Comparison of ENCODE assay signal across 2 cellular contexts in the genomic region with DNA sequence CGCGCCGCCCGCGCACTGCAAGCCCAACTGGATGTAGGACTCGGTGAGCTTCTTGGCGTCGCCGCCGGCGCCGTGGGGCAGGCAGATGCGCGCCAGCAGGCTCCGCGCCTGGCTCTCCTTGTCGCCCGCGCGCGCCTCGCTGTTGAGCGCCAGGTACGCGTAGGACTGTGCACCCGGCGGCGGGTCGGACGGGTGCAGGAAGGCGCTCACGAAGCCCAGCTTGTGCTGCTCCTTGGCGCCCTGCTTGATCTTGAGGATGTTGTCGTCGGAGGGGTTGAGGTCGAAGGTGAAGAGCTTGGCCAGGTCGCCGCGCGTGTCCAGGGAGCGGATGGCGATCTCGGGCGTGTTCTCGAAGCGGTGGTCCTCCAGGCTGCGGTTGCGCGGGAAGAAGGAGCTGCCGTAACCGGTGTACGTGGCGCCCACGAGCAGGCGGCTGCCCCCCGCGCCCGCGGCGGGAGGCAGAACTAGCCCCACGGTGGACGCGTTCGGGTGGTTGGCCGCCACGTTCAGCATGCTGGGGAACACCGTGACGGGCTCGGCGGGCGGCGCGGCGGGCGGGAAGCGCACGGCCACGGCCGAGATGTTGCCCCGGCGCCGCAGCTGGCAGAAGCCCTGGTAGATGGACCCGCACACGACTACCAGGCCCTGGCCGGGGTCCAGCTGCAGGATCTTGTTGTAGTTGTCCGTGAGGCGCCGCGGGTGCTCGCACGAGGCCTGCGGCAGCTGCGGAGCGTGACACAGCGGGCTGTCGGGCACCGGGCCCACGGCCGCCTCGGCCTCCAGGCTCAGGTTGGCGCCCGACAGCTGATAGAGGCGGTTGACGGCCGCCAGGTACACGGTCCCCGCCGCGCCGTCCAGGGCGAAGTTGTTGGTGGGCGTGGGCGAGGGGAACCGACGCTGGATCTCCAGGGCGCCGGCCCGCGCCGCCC.
TF ChIP-seq lines count a peak whose summit lies in the region.

No MANE protein-coding gene starts in this region.

TF ChIP-seq in SK-N-SH treated with all-trans-retinoic acid at 6 μM for 48 hours, 23 proteins besides CTCF, POLR2A, EP300 and RAD21 (continued from another document):
- TF ChIP-seq, protein P1, sequence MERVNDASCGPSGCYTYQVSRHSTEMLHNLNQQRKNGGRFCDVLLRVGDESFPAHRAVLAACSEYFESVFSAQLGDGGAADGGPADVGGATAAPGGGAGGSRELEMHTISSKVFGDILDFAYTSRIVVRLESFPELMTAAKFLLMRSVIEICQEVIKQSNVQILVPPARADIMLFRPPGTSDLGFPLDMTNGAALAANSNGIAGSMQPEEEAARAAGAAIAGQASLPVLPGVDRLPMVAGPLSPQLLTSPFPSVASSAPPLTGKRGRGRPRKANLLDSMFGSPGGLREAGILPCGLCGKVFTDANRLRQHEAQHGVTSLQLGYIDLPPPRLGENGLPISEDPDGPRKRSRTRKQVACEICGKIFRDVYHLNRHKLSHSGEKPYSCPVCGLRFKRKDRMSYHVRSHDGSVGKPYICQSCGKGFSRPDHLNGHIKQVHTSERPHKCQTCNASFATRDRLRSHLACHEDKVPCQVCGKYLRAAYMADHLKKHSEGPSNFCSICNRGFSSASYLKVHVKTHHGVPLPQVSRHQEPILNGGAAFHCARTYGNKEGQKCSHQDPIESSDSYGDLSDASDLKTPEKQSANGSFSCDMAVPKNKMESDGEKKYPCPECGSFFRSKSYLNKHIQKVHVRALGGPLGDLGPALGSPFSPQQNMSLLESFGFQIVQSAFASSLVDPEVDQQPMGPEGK (CRISPR knock-in tag; IDR thresholded peaks at IDR 0.05; ENCODE audit: borderline replicate concordance) = no peak
- TF ChIP-seq, protein P2, sequence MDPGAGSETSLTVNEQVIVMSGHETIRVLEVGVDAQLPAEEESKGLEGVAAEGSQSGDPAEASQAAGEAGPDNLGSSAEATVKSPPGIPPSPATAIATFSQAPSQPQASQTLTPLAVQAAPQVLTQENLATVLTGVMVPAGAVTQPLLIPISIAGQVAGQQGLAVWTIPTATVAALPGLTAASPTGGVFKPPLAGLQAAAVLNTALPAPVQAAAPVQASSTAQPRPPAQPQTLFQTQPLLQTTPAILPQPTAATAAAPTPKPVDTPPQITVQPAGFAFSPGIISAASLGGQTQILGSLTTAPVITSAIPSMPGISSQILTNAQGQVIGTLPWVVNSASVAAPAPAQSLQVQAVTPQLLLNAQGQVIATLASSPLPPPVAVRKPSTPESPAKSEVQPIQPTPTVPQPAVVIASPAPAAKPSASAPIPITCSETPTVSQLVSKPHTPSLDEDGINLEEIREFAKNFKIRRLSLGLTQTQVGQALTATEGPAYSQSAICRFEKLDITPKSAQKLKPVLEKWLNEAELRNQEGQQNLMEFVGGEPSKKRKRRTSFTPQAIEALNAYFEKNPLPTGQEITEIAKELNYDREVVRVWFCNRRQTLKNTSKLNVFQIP (CRISPR knock-in tag; IDR thresholded peaks at IDR 0.05; ENCODE audit: borderline replicate concordance, low read depth) = no peak
- TF ChIP-seq ARNTL (CRISPR knock-in tag; IDR thresholded peaks at IDR 0.05; ENCODE audit: borderline replicate concordance, low read depth) (no peak), ZNF70 (CRISPR knock-in tag; IDR thresholded peaks at IDR 0.05) (no peak), TOX (CRISPR knock-in tag; IDR thresholded peaks at IDR 0.05; ENCODE audit: borderline replicate concordance) (no peak), SNAI2 (CRISPR knock-in tag; IDR thresholded peaks at IDR 0.05) (no peak)
- TF ChIP-seq, protein P3, sequence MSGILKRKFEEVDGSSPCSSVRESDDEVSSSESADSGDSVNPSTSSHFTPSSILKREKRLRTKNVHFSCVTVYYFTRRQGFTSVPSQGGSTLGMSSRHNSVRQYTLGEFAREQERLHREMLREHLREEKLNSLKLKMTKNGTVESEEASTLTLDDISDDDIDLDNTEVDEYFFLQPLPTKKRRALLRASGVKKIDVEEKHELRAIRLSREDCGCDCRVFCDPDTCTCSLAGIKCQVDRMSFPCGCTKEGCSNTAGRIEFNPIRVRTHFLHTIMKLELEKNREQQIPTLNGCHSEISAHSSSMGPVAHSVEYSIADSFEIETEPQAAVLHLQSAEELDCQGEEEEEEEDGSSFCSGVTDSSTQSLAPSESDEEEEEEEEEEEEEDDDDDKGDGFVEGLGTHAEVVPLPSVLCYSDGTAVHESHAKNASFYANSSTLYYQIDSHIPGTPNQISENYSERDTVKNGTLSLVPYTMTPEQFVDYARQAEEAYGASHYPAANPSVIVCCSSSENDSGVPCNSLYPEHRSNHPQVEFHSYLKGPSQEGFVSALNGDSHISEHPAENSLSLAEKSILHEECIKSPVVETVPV (CRISPR knock-in tag; IDR thresholded peaks at IDR 0.05) = no peak

TF ChIP-seq in GM12878, 131 proteins besides CTCF, POLR2A, EP300 and RAD21 (continued from another document):
- TF ChIP-seq, protein P4, sequence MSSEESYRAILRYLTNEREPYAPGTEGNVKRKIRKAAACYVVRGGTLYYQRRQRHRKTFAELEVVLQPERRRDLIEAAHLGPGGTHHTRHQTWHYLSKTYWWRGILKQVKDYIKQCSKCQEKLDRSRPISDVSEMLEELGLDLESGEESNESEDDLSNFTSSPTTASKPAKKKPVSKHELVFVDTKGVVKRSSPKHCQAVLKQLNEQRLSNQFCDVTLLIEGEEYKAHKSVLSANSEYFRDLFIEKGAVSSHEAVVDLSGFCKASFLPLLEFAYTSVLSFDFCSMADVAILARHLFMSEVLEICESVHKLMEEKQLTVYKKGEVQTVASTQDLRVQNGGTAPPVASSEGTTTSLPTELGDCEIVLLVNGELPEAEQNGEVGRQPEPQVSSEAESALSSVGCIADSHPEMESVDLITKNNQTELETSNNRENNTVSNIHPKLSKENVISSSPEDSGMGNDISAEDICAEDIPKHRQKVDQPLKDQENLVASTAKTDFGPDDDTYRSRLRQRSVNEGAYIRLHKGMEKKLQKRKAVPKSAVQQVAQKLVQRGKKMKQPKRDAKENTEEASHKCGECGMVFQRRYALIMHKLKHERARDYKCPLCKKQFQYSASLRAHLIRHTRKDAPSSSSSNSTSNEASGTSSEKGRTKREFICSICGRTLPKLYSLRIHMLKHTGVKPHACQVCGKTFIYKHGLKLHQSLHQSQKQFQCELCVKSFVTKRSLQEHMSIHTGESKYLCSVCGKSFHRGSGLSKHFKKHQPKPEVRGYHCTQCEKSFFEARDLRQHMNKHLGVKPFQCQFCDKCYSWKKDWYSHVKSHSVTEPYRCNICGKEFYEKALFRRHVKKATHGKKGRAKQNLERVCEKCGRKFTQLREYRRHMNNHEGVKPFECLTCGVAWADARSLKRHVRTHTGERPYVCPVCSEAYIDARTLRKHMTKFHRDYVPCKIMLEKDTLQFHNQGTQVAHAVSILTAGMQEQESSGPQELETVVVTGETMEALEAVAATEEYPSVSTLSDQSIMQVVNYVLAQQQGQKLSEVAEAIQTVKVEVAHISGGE (CRISPR knock-in tag; IDR thresholded peaks at IDR 0.05) = no peak
- TF ChIP-seq PAX8 (IDR thresholded peaks at IDR 0.05) = no peak
- 0 out of 2 replicates have a peak, but pooled peaks have one; percentile 19 for TF ChIP-seq EED (IDR thresholded peaks at IDR 0.05; ENCODE audit: low read depth)
- TF ChIP-seq, protein P5, sequence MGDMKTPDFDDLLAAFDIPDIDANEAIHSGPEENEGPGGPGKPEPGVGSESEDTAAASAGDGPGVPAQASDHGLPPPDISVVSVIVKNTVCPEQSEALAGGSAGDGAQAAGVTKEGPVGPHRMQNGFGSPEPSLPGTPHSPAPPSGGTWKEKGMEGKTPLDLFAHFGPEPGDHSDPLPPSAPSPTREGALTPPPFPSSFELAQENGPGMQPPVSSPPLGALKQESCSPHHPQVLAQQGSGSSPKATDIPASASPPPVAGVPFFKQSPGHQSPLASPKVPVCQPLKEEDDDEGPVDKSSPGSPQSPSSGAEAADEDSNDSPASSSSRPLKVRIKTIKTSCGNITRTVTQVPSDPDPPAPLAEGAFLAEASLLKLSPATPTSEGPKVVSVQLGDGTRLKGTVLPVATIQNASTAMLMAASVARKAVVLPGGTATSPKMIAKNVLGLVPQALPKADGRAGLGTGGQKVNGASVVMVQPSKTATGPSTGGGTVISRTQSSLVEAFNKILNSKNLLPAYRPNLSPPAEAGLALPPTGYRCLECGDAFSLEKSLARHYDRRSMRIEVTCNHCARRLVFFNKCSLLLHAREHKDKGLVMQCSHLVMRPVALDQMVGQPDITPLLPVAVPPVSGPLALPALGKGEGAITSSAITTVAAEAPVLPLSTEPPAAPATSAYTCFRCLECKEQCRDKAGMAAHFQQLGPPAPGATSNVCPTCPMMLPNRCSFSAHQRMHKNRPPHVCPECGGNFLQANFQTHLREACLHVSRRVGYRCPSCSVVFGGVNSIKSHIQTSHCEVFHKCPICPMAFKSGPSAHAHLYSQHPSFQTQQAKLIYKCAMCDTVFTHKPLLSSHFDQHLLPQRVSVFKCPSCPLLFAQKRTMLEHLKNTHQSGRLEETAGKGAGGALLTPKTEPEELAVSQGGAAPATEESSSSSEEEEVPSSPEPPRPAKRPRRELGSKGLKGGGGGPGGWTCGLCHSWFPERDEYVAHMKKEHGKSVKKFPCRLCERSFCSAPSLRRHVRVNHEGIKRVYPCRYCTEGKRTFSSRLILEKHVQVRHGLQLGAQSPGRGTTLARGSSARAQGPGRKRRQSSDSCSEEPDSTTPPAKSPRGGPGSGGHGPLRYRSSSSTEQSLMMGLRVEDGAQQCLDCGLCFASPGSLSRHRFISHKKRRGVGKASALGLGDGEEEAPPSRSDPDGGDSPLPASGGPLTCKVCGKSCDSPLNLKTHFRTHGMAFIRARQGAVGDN (IDR thresholded peaks at IDR 0.05) = no peak
- TF ChIP-seq, protein P6, sequence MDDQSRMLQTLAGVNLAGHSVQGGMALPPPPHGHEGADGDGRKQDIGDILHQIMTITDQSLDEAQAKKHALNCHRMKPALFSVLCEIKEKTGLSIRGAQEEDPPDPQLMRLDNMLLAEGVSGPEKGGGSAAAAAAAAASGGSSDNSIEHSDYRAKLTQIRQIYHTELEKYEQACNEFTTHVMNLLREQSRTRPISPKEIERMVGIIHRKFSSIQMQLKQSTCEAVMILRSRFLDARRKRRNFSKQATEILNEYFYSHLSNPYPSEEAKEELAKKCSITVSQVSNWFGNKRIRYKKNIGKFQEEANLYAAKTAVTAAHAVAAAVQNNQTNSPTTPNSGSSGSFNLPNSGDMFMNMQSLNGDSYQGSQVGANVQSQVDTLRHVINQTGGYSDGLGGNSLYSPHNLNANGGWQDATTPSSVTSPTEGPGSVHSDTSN (IDR thresholded peaks at IDR 0.05; ENCODE audit: insufficient replicate concordance, low read depth, low read length) = no peak
- TF ChIP-seq HDAC6 (IDR thresholded peaks at IDR 0.05; ENCODE audit: unreplicated experiment) = peak; percentile 93
- no peak for TF ChIP-seq SP1 (IDR thresholded peaks at IDR 0.05; ENCODE audit: low read depth, low read length)
- peak; percentile 46 for TF ChIP-seq IKZF1 (conservative IDR thresholded peaks at IDR 0.05)
- no peak for TF ChIP-seq POLR2AphosphoS2 (IDR thresholded peaks at IDR 0.05; ENCODE audit: low read depth, low read length)
- peak; percentile 100 for TF ChIP-seq SUZ12 (IDR thresholded peaks at IDR 0.05; ENCODE audit: unreplicated experiment)
- no peak for TF ChIP-seq YY1 (IDR thresholded peaks at IDR 0.05; ENCODE audit: low read depth, low read length)
- TF ChIP-seq RFX5 (IDR thresholded peaks at IDR 0.05; ENCODE audit: low read depth, low read length) = no peak
- no peak for TF ChIP-seq CEBPB (IDR thresholded peaks at IDR 0.05; ENCODE audit: borderline replicate concordance in 1 of 2, low read depth in 2 of 2, low read length in 2 of 2)
- 0 out of 2 replicates have a peak, but pooled peaks have one; percentile 31 for TF ChIP-seq GATAD2B (conservative IDR thresholded peaks at IDR 0.05; ENCODE audit: low read depth)
- TF ChIP-seq LARP7 (IDR thresholded peaks at IDR 0.05) = 0 out of 2 replicates have a peak, but pooled peaks have one; percentile 32
- TF ChIP-seq CHD1 (IDR thresholded peaks at IDR 0.05; ENCODE audit: low read depth, low read length) = no peak
- TF ChIP-seq, protein P7, sequence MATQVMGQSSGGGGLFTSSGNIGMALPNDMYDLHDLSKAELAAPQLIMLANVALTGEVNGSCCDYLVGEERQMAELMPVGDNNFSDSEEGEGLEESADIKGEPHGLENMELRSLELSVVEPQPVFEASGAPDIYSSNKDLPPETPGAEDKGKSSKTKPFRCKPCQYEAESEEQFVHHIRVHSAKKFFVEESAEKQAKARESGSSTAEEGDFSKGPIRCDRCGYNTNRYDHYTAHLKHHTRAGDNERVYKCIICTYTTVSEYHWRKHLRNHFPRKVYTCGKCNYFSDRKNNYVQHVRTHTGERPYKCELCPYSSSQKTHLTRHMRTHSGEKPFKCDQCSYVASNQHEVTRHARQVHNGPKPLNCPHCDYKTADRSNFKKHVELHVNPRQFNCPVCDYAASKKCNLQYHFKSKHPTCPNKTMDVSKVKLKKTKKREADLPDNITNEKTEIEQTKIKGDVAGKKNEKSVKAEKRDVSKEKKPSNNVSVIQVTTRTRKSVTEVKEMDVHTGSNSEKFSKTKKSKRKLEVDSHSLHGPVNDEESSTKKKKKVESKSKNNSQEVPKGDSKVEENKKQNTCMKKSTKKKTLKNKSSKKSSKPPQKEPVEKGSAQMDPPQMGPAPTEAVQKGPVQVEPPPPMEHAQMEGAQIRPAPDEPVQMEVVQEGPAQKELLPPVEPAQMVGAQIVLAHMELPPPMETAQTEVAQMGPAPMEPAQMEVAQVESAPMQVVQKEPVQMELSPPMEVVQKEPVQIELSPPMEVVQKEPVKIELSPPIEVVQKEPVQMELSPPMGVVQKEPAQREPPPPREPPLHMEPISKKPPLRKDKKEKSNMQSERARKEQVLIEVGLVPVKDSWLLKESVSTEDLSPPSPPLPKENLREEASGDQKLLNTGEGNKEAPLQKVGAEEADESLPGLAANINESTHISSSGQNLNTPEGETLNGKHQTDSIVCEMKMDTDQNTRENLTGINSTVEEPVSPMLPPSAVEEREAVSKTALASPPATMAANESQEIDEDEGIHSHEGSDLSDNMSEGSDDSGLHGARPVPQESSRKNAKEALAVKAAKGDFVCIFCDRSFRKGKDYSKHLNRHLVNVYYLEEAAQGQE (IDR thresholded peaks at IDR 0.05; ENCODE audit: low read depth, low read length) = no peak
- no peak for TF ChIP-seq HDGF (IDR thresholded peaks at IDR 0.05)
- TF ChIP-seq, protein P8, sequence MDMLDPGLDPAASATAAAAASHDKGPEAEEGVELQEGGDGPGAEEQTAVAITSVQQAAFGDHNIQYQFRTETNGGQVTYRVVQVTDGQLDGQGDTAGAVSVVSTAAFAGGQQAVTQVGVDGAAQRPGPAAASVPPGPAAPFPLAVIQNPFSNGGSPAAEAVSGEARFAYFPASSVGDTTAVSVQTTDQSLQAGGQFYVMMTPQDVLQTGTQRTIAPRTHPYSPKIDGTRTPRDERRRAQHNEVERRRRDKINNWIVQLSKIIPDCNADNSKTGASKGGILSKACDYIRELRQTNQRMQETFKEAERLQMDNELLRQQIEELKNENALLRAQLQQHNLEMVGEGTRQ (IDR thresholded peaks at IDR 0.05; ENCODE audit: borderline replicate concordance, low read depth, low read length) = no peak
- TF ChIP-seq, protein P9, sequence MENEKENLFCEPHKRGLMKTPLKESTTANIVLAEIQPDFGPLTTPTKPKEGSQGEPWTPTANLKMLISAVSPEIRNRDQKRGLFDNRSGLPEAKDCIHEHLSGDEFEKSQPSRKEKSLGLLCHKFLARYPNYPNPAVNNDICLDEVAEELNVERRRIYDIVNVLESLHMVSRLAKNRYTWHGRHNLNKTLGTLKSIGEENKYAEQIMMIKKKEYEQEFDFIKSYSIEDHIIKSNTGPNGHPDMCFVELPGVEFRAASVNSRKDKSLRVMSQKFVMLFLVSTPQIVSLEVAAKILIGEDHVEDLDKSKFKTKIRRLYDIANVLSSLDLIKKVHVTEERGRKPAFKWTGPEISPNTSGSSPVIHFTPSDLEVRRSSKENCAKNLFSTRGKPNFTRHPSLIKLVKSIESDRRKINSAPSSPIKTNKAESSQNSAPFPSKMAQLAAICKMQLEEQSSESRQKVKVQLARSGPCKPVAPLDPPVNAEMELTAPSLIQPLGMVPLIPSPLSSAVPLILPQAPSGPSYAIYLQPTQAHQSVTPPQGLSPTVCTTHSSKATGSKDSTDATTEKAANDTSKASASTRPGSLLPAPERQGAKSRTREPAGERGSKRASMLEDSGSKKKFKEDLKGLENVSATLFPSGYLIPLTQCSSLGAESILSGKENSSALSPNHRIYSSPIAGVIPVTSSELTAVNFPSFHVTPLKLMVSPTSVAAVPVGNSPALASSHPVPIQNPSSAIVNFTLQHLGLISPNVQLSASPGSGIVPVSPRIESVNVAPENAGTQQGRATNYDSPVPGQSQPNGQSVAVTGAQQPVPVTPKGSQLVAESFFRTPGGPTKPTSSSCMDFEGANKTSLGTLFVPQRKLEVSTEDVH (IDR thresholded peaks at IDR 0.05; ENCODE audit: low read depth, partially characterized antibody) = no peak
